ENCODE assay signal across 1 cellular context in genomic region chr4:153335665-153336064, GRCh38.
A peak's percentile ranks its signal among the peaks of the same experiment; 100 is the strongest.
TF ChIP-seq lines count a peak whose summit lies in the region.

No MANE protein-coding gene starts in this region.

TF ChIP-seq in K562, 482 proteins besides CTCF, POLR2A, EP300 and RAD21 (continued from another document):
- TF ChIP-seq, protein P1, sequence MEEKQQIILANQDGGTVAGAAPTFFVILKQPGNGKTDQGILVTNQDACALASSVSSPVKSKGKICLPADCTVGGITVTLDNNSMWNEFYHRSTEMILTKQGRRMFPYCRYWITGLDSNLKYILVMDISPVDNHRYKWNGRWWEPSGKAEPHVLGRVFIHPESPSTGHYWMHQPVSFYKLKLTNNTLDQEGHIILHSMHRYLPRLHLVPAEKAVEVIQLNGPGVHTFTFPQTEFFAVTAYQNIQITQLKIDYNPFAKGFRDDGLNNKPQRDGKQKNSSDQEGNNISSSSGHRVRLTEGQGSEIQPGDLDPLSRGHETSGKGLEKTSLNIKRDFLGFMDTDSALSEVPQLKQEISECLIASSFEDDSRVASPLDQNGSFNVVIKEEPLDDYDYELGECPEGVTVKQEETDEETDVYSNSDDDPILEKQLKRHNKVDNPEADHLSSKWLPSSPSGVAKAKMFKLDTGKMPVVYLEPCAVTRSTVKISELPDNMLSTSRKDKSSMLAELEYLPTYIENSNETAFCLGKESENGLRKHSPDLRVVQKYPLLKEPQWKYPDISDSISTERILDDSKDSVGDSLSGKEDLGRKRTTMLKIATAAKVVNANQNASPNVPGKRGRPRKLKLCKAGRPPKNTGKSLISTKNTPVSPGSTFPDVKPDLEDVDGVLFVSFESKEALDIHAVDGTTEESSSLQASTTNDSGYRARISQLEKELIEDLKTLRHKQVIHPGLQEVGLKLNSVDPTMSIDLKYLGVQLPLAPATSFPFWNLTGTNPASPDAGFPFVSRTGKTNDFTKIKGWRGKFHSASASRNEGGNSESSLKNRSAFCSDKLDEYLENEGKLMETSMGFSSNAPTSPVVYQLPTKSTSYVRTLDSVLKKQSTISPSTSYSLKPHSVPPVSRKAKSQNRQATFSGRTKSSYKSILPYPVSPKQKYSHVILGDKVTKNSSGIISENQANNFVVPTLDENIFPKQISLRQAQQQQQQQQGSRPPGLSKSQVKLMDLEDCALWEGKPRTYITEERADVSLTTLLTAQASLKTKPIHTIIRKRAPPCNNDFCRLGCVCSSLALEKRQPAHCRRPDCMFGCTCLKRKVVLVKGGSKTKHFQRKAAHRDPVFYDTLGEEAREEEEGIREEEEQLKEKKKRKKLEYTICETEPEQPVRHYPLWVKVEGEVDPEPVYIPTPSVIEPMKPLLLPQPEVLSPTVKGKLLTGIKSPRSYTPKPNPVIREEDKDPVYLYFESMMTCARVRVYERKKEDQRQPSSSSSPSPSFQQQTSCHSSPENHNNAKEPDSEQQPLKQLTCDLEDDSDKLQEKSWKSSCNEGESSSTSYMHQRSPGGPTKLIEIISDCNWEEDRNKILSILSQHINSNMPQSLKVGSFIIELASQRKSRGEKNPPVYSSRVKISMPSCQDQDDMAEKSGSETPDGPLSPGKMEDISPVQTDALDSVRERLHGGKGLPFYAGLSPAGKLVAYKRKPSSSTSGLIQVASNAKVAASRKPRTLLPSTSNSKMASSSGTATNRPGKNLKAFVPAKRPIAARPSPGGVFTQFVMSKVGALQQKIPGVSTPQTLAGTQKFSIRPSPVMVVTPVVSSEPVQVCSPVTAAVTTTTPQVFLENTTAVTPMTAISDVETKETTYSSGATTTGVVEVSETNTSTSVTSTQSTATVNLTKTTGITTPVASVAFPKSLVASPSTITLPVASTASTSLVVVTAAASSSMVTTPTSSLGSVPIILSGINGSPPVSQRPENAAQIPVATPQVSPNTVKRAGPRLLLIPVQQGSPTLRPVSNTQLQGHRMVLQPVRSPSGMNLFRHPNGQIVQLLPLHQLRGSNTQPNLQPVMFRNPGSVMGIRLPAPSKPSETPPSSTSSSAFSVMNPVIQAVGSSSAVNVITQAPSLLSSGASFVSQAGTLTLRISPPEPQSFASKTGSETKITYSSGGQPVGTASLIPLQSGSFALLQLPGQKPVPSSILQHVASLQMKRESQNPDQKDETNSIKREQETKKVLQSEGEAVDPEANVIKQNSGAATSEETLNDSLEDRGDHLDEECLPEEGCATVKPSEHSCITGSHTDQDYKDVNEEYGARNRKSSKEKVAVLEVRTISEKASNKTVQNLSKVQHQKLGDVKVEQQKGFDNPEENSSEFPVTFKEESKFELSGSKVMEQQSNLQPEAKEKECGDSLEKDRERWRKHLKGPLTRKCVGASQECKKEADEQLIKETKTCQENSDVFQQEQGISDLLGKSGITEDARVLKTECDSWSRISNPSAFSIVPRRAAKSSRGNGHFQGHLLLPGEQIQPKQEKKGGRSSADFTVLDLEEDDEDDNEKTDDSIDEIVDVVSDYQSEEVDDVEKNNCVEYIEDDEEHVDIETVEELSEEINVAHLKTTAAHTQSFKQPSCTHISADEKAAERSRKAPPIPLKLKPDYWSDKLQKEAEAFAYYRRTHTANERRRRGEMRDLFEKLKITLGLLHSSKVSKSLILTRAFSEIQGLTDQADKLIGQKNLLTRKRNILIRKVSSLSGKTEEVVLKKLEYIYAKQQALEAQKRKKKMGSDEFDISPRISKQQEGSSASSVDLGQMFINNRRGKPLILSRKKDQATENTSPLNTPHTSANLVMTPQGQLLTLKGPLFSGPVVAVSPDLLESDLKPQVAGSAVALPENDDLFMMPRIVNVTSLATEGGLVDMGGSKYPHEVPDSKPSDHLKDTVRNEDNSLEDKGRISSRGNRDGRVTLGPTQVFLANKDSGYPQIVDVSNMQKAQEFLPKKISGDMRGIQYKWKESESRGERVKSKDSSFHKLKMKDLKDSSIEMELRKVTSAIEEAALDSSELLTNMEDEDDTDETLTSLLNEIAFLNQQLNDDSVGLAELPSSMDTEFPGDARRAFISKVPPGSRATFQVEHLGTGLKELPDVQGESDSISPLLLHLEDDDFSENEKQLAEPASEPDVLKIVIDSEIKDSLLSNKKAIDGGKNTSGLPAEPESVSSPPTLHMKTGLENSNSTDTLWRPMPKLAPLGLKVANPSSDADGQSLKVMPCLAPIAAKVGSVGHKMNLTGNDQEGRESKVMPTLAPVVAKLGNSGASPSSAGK (IDR thresholded peaks at IDR 0.05): 0 out of 2 replicates have a peak, but pooled peaks have one; percentile 7
- TF ChIP-seq, protein P2, sequence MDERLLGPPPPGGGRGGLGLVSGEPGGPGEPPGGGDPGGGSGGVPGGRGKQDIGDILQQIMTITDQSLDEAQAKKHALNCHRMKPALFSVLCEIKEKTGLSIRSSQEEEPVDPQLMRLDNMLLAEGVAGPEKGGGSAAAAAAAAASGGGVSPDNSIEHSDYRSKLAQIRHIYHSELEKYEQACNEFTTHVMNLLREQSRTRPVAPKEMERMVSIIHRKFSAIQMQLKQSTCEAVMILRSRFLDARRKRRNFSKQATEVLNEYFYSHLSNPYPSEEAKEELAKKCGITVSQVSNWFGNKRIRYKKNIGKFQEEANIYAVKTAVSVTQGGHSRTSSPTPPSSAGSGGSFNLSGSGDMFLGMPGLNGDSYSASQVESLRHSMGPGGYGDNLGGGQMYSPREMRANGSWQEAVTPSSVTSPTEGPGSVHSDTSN (CRISPR knock-in tag; IDR thresholded peaks at IDR 0.05; ENCODE audit: low read depth): no peak
- TF ChIP-seq, protein P2 (tag; conservative IDR thresholded peaks at IDR 0.05; ENCODE audit: low read depth): peak; percentile 24; the same call in 1 of the 2 replicates
- TF ChIP-seq MEIS2 (IDR thresholded peaks at IDR 0.05; ENCODE audit: partially characterized antibody) (peak; percentile 74), POLR3G (IDR thresholded peaks at IDR 0.05; ENCODE audit: extremely low read depth, insufficient read length, insufficient replicate concordance) (no peak)
